Comparison of ENCODE assay signal across 12 cellular contexts in genomic region chr2:68806511-68807109, GRCh38.
DNase-seq lines count a peak whose midpoint lies in the region; ATAC-seq and TF ChIP-seq lines count a peak whose summit lies in the region.
"Had no signal": no experiment of that assay in that cellular context is flagged by ENCODE, and none has a peak within 500 bp of the region (broad histone marks: within the 10 kb centered on the region; RNA-seq: fewer than 3 reads in every experiment).

No MANE protein-coding gene starts in this region.

- no peaks in the 10 kb centered on the region for H3K79me2 ChIP-seq in fibroblast of lung (ENCODE audit: control insufficient read depth, insufficient read depth, low read length)
- H3K79me2 ChIP-seq: hepatocyte had no signal

- H3K4me1 ChIP-seq in fibroblast of lung (ENCODE audit: control insufficient read depth, extremely low read depth, insufficient read depth, low read length) = peaks cover 2% of the 10 kb centered on the region
- H3K4me1 ChIP-seq: right lobe of liver had no signal

- no peak overlapping the region for H3K4me3 Mint-ChIP-seq in activated T-cell treated with anti-CD3 and anti-CD28 coated beads, Interleukin-2, amount 50 U/mL, for 24 hours
- no peak overlapping the region for H3K4me3 Mint-ChIP-seq in activated B cell treated with CpG ODN at 0.5 μM for 24 hours

- no peak for DNase-seq in activated T-cell treated with anti-CD3 and anti-CD28 coated beads, Interleukin-2, amount 50 U/mL, for 24 hours
- DNase-seq in activated T-cell treated with anti-CD3 and anti-CD28 coated beads, Interleukin-2, amount 50 U/mL, for 48 hours = no peak
- DNase-seq in activated B cell treated with CpG ODN at 0.5 μM for 24 hours = no peak
- peak; percentile 86 to 89 for DNase-seq in fibroblast of lung (ENCODE audit: low read depth in 2 of 2)
- peak; percentile 22 for DNase-seq in stromal cell of bone marrow (ENCODE audit: low read depth)
- no peak for DNase-seq in NK-92 treated with Interleukin-12 subunit alpha and Interleukin-12 subunit beta, amount 100 ng/mL, for 24 hours (lab: John Stamatoyannopoulos, UW)
- no peak for DNase-seq in middle frontal gyrus (ENCODE audit: extremely low spot score, low spot score)
- DNase-seq in activated CD4-positive, alpha-beta T cell treated with anti-CD3 and anti-CD28 coated beads for 48 hours = no peak
- DNase-seq: activated CD8-positive, alpha-beta memory T cell treated with anti-CD3 and anti-CD28 coated beads, Interleukin-2, amount 50 U/mL, for 4 hours had no signal

- H3K4me2 ChIP-seq in fibroblast of lung (ENCODE audit: extremely low read depth, insufficient read depth, low read length) = no peak overlapping the region
- H3K4me2 ChIP-seq: hepatocyte had no signal

- H3K4me1 Mint-ChIP-seq in activated T-cell treated with anti-CD3 and anti-CD28 coated beads, Interleukin-2, amount 50 U/mL, for 24 hours (ENCODE audit: low read depth) = peaks cover 44% of the 10 kb centered on the region
- H3K4me1 Mint-ChIP-seq in activated B cell treated with CpG ODN at 0.5 μM for 24 hours = peaks cover 53% of the 10 kb centered on the region

- no peak overlapping the region for H3K4me3 ChIP-seq in fibroblast of lung (replicated peaks in 1 of 4; ENCODE audit: control extremely low read depth in 1 of 4, insufficient read depth in 1 of 4, low read depth in 3 of 4, low read length in 4 of 4)
- H3K4me3 ChIP-seq: hepatocyte, right lobe of liver, vagina had no signal

- H3K27ac Mint-ChIP-seq in activated T-cell treated with anti-CD3 and anti-CD28 coated beads, Interleukin-2, amount 50 U/mL, for 24 hours = peak overlapping the region; percentile 90
- H3K27ac Mint-ChIP-seq in activated B cell treated with CpG ODN at 0.5 μM for 24 hours = peak overlapping the region; percentile 87

- H4K20me1 ChIP-seq in fibroblast of lung (ENCODE audit: control insufficient read depth, extremely low read depth, insufficient read depth, low read length) = no peaks in the 10 kb centered on the region

- H3K9me3 ChIP-seq in fibroblast of lung (ENCODE audit: control insufficient read depth, insufficient read depth, low read depth, low read length) = no peaks in the 10 kb centered on the region
- H3K9me3 ChIP-seq: right lobe of liver, vagina had no signal

- no peak for ATAC-seq in activated B cell treated with CpG ODN at 0.5 μM for 24 hours (ENCODE audit: low read depth)

- POLR2A ChIA-PET in activated B cell treated with CpG ODN at 0.5 μM for 24 hours (lab: Charles Lee) = interaction anchor here (1.0 to 1.9 kb wide), 4 partner anchors 8 to 32 kb away, joined by 3 to 5 read pairs (median 4); no protein-coding TSS in a partner anchor

- intact Hi-C loops in activated B cell treated with CpG ODN at 0.5 μM for 24 hours (cut with micrococcal nuclease) = no loop called here

- no peak overlapping the region for H2AFZ ChIP-seq in fibroblast of lung (ENCODE audit: low read length)
- H2AFZ ChIP-seq: hepatocyte had no signal

- no peaks in the 10 kb centered on the region for H3K27me3 ChIP-seq in fibroblast of lung (ENCODE audit: control insufficient read depth, insufficient read depth, low read length)
- H3K27me3 ChIP-seq: hepatocyte, right lobe of liver, vagina had no signal

- TF ChIP-seq CTCF in activated B cell treated with CpG ODN at 0.5 μM for 24 hours (IDR thresholded peaks at IDR 0.05) (no peak), fibroblast of lung (conservative IDR thresholded peaks at IDR 0.05 in 1 of 2, IDR thresholded peaks at IDR 0.05 in 1 of 2; ENCODE audit: low read depth in 1 of 2, low read length in 2 of 2) (no peak)

- H3K36me3 ChIP-seq in fibroblast of lung (ENCODE audit: control insufficient read depth, insufficient read depth, low read length) = no peaks in the 10 kb centered on the region
- H3K36me3 ChIP-seq: vagina had no signal

- H3K9me3 Mint-ChIP-seq in activated T-cell treated with anti-CD3 and anti-CD28 coated beads, Interleukin-2, amount 50 U/mL, for 24 hours = no peaks in the 10 kb centered on the region
- H3K9me3 Mint-ChIP-seq in activated B cell treated with CpG ODN at 0.5 μM for 24 hours = no peaks in the 10 kb centered on the region

- peaks cover 17% of the 10 kb centered on the region for H3K36me3 Mint-ChIP-seq in activated T-cell treated with anti-CD3 and anti-CD28 coated beads, Interleukin-2, amount 50 U/mL, for 24 hours (ENCODE audit: low read depth)
- peaks cover 14% of the 10 kb centered on the region for H3K36me3 Mint-ChIP-seq in activated B cell treated with CpG ODN at 0.5 μM for 24 hours (ENCODE audit: low read depth)

- H3K9ac ChIP-seq in fibroblast of lung (ENCODE audit: insufficient read depth, low read length) = no peak overlapping the region

- CTCF ChIA-PET in activated B cell treated with CpG ODN at 0.5 μM for 24 hours (lab: Charles Lee) = interaction anchor here (1.4 kb wide), 1 partner anchor 58 kb away, joined by 5 read pairs; no protein-coding TSS in a partner anchor

- no peak overlapping the region for H3K27ac ChIP-seq in fibroblast of lung (ENCODE audit: insufficient read depth, low read length)
- H3K27ac ChIP-seq: hepatocyte, right lobe of liver had no signal

- H3K27me3 Mint-ChIP-seq in activated T-cell treated with anti-CD3 and anti-CD28 coated beads, Interleukin-2, amount 50 U/mL, for 24 hours = no peaks in the 10 kb centered on the region
- no peaks in the 10 kb centered on the region for H3K27me3 Mint-ChIP-seq in activated B cell treated with CpG ODN at 0.5 μM for 24 hours

Comparison
In these comparisons a context has a peak if more than half of its experiments do, and no peak if none do; other contexts are left out.
1. DNase-seq: peak in fibroblast of lung (2 of 2) and stromal cell of bone marrow (single experiment); none in activated T-cell treated with anti-CD3 and anti-CD28 coated beads, Interleukin-2, amount 50 U/mL, for 24 hours (single experiment), activated T-cell treated with anti-CD3 and anti-CD28 coated beads, Interleukin-2, amount 50 U/mL, for 48 hours (0 of 2), activated B cell treated with CpG ODN at 0.5 μM for 24 hours (single experiment), NK-92 treated with Interleukin-12 subunit alpha and Interleukin-12 subunit beta, amount 100 ng/mL, for 24 hours (single experiment), middle frontal gyrus (single experiment) and activated CD4-positive, alpha-beta T cell treated with anti-CD3 and anti-CD28 coated beads for 48 hours (single experiment).